Comparison of ENCODE assay signal across 9 cellular contexts in genomic region chr16:27254262-27254811, GRCh38. TPM values are rescaled to one million over a fixed set of nuclear protein-coding genes. Genes with fewer than 3 reads are reported as not detected.
A peak's percentile ranks its signal among the peaks of the same experiment; 100 is the strongest.
DNase-seq lines count a peak whose midpoint lies in the region; ATAC-seq and TF ChIP-seq lines count a peak whose summit lies in the region.
"Had no signal": no experiment of that assay in that cellular context is flagged by ENCODE, and none has a peak within 500 bp of the region (broad histone marks: within the 10 kb centered on the region; RNA-seq: fewer than 3 reads in every experiment).

No MANE protein-coding gene starts in this region.

- peak overlapping the region; percentile 96 for H3K27ac Mint-ChIP-seq in activated CD4-positive, alpha-beta T cell treated with anti-CD3 and anti-CD28 coated beads, Interleukin-2, amount 10 ng/mL, durations not matched to agents 24 days and 14 days

- no peaks in the 10 kb centered on the region for H3K27me3 Mint-ChIP-seq in activated CD4-positive, alpha-beta T cell treated with anti-CD3 and anti-CD28 coated beads, Interleukin-2, amount 10 ng/mL, durations not matched to agents 24 days and 14 days

- H3K4me3 ChIP-seq in mammary epithelial cell (replicated peaks in 1 of 3; ENCODE audit: insufficient read depth in 1 of 3, low read depth in 2 of 3, low read length in 3 of 3), result no peak overlapping the region
- no peak overlapping the region for H3K4me3 ChIP-seq in tibial artery
- H3K4me3 ChIP-seq in trophoblast cell (ENCODE audit: low read depth, low read length), result no peak overlapping the region
- H3K4me3 ChIP-seq: pancreas had no signal

- H4K12ac ChIP-seq in trophoblast cell (ENCODE audit: low read depth, low read length), result no peak overlapping the region

- no peak overlapping the region for H3K9ac ChIP-seq in mammary epithelial cell (ENCODE audit: insufficient read depth, low read length)
- no peak overlapping the region for H3K9ac ChIP-seq in trophoblast cell (ENCODE audit: low read length)

- no peaks in the 10 kb centered on the region for H3K27me3 ChIP-seq in mammary epithelial cell (ENCODE audit: insufficient read depth, low read length)
- no peaks in the 10 kb centered on the region for H3K27me3 ChIP-seq in tibial artery
- H3K27me3 ChIP-seq in trophoblast cell (ENCODE audit: insufficient read depth, low read length), result no peaks in the 10 kb centered on the region
- H3K27me3 ChIP-seq: pancreas had no signal

- in situ Hi-C loops in mammary epithelial cell (cut with MboI; ENCODE audit: low sequenced_read_pairs in 2 of 2), result no loop called here

- peak; percentile 77 for DNase-seq in activated CD4-positive, alpha-beta T cell treated with anti-CD3 and anti-CD28 coated beads, Interleukin-2, amount 10 ng/mL, durations not matched to agents 24 days and 14 days
- no peak for DNase-seq in activated CD4-positive, alpha-beta T cell treated with anti-CD3 and anti-CD28 coated beads for 48 hours
- DNase-seq in mammary epithelial cell, result peak; percentile 34
- DNase-seq in tibial artery, result no peak
- no peak for DNase-seq in trophoblast cell
- DNase-seq in activated effector memory CD4-positive, alpha-beta T cell treated with Interleukin-2 at 50 U/mL for 16 hours, result no peak
- DNase-seq in AG08396 (ENCODE audit: low spot score), result no peak
- DNase-seq: pancreas had no signal

- no TSS peak for BruUV-seq in mammary epithelial cell (replicated peaks; lab: Mats Ljungman, UMichigan)

- peaks cover 67% of the 10 kb centered on the region for H3K36me3 Mint-ChIP-seq in activated CD4-positive, alpha-beta T cell treated with anti-CD3 and anti-CD28 coated beads, Interleukin-2, amount 10 ng/mL, durations not matched to agents 24 days and 14 days (ENCODE audit: low read depth)

- no peak overlapping the region for H2BK5ac ChIP-seq in trophoblast cell (ENCODE audit: low read depth, low read length, poor library complexity)

- H3K4me2 ChIP-seq in mammary epithelial cell (ENCODE audit: insufficient read depth, low read depth, low read length) (peak overlapping the region; percentile 22), trophoblast cell (ENCODE audit: low read length) (no peak overlapping the region)

- H3K36me3 ChIP-seq in mammary epithelial cell (ENCODE audit: insufficient read depth, low read length), result peaks cover 6% of the 10 kb centered on the region
- H3K36me3 ChIP-seq in tibial artery, result peaks cover 0 to 26% (median 14%) of the 10 kb centered on the region in 3 donors
- H3K36me3 ChIP-seq in trophoblast cell (ENCODE audit: control insufficient read depth in 1 of 2, insufficient read depth in 2 of 2, low read length in 2 of 2), result no peaks in the 10 kb centered on the region

- H4K8ac ChIP-seq in trophoblast cell (ENCODE audit: low read depth, low read length), result no peak overlapping the region

- peaks cover 84% of the 10 kb centered on the region for H3K4me1 Mint-ChIP-seq in activated CD4-positive, alpha-beta T cell treated with anti-CD3 and anti-CD28 coated beads, Interleukin-2, amount 10 ng/mL, durations not matched to agents 24 days and 14 days

- no peaks in the 10 kb centered on the region for H3K79me1 ChIP-seq in trophoblast cell (ENCODE audit: low read length)

- no peak overlapping the region for H3K18ac ChIP-seq in trophoblast cell (ENCODE audit: low read length)

- peaks cover 37% of the 10 kb centered on the region for H3K4me1 ChIP-seq in mammary epithelial cell (ENCODE audit: insufficient read depth, low read length)
- H3K4me1 ChIP-seq in tibial artery, result peaks cover 0 to 23% (median 15%) of the 10 kb centered on the region in 4 donors
- H3K4me1 ChIP-seq in trophoblast cell (ENCODE audit: control insufficient read depth in 1 of 2, insufficient read depth in 2 of 2, low read length in 2 of 2), result peaks cover 6 to 8% of the 10 kb centered on the region in 2 experiments

- CTCF ChIA-PET in mammary epithelial cell (lab: Charles Lee; ENCODE audit: low non-redundant PET), result no interaction called here

- WGBS in mammary epithelial cell (ENCODE audit: low coverage, missing lambda C conversion rate), result 41% methylated on average over 3 of the region's 3 CpGs
- no CpG with 5 or more reads among the region's 3 CpGs for WGBS in trophoblast cell (ENCODE audit: extremely low coverage, insufficient coverage, insufficient read length)

- H2AFZ ChIP-seq in mammary epithelial cell (ENCODE audit: low read depth, low read length) (no peak overlapping the region), trophoblast cell (ENCODE audit: insufficient read depth, low read length, poor library complexity) (no peak overlapping the region)

- H3K4me3 Mint-ChIP-seq in activated CD4-positive, alpha-beta T cell treated with anti-CD3 and anti-CD28 coated beads, Interleukin-2, amount 10 ng/mL, durations not matched to agents 24 days and 14 days, result peak overlapping the region; percentile 74

- no peak overlapping the region for H3K23ac ChIP-seq in trophoblast cell (ENCODE audit: low read length)

- H3K79me2 ChIP-seq in mammary epithelial cell (ENCODE audit: insufficient read depth, low read length), result peaks cover 6% of the 10 kb centered on the region
- H3K79me2 ChIP-seq in trophoblast cell (ENCODE audit: control insufficient read depth, insufficient read depth, low read length, poor library complexity), result no peaks in the 10 kb centered on the region

- peak; percentile 74 for ATAC-seq in HG03196 (IDR thresholded peaks at IDR 0.05; ENCODE audit: unreplicated experiment)

- no peak overlapping the region for H4K91ac ChIP-seq in trophoblast cell (ENCODE audit: low read depth, low read length)

- no peak overlapping the region for H3K14ac ChIP-seq in trophoblast cell (ENCODE audit: low read length)

- no peaks in the 10 kb centered on the region for H3K9me3 ChIP-seq in mammary epithelial cell (replicated peaks; ENCODE audit: insufficient read depth, low read length)
- no peaks in the 10 kb centered on the region for H3K9me3 ChIP-seq in tibial artery
- no peaks in the 10 kb centered on the region for H3K9me3 ChIP-seq in trophoblast cell (ENCODE audit: insufficient read depth, low read depth, low read length)
- H3K9me3 ChIP-seq: pancreas had no signal

- no peak overlapping the region for H2AK5ac ChIP-seq in trophoblast cell (ENCODE audit: low read length)

- peak overlapping the region; percentile 31 for H3K27ac ChIP-seq in mammary epithelial cell (ENCODE audit: insufficient read depth, low read depth, low read length)
- H3K27ac ChIP-seq in tibial artery, result peak overlapping the region; percentile 50 to 51
- H3K27ac ChIP-seq in trophoblast cell (ENCODE audit: low read depth, low read length), result no peak overlapping the region

- intact Hi-C loops in activated CD4-positive, alpha-beta T cell treated with anti-CD3 and anti-CD28 coated beads, Interleukin-2, amount 10 ng/mL, durations not matched to agents 24 days and 14 days (cut with micrococcal nuclease), result loop anchor here (1.0 kb wide), 5 partner anchors 8 to 113 kb away; partner anchors contain the start of gene NSMCE1
- intact Hi-C loops in mammary epithelial cell (cut with micrococcal nuclease), result no loop called here
- intact Hi-C loops in tibial artery (cut with DNase I; ENCODE audit: low total_unique reads), result no loop called here

- H2BK120ac ChIP-seq in trophoblast cell (ENCODE audit: insufficient read depth, low read length, poor library complexity), result no peak overlapping the region

- H3K9me3 Mint-ChIP-seq in activated CD4-positive, alpha-beta T cell treated with anti-CD3 and anti-CD28 coated beads, Interleukin-2, amount 10 ng/mL, durations not matched to agents 24 days and 14 days, result no peaks in the 10 kb centered on the region

- no peak overlapping the region for H2BK12ac ChIP-seq in trophoblast cell (ENCODE audit: low read length)

- TF ChIP-seq CTCF in mammary epithelial cell (conservative IDR thresholded peaks at IDR 0.05 in 1 of 2, IDR thresholded peaks at IDR 0.05 in 1 of 2; ENCODE audit: extremely low read depth in 1 of 2, insufficient read depth in 1 of 2, low read depth in 1 of 2, low read length in 2 of 2) (no peak), tibial artery (IDR thresholded peaks at IDR 0.05) (no peak)

- H4K20me1 ChIP-seq in mammary epithelial cell (ENCODE audit: insufficient read depth, low read length), result no peaks in the 10 kb centered on the region

- dilution Hi-C loops in mammary epithelial cell (cut with HindIII; ENCODE audit: low sequenced_read_pairs), result loop anchor here (5.0 kb wide), 2 partner anchors 98 to 102 kb away; no protein-coding TSS in a partner anchor

- H3K4ac ChIP-seq in trophoblast cell (ENCODE audit: low read depth, low read length), result no peak overlapping the region

RNA-seq across cellular contexts. Expression of gene NSMCE1, which starts 14.2 kb away (rescaled TPM):
- total RNA-seq in activated CD4-positive, alpha-beta T cell treated with anti-CD3 and anti-CD28 coated beads, Interleukin-2, amount 10 ng/mL, durations not matched to agents 24 days and 14 days, result 143 and 149 TPM in 2 replicates
- 10 to 100 TPM; 71.6 to 81.2 TPM for total RNA-seq in mammary epithelial cell
- 54.1 TPM for polyA plus RNA-seq in mammary epithelial cell
- polyA minus RNA-seq in mammary epithelial cell, result 71.1 TPM
- polyA plus RNA-seq in trophoblast cell (2013), result 20.6 and 21.6 TPM in 2 replicates

RNA-seq across cellular contexts. Expression of gene KDM8, which starts 51.0 kb away (rescaled TPM):
- 11.0 and 13.6 TPM in 2 replicates for total RNA-seq in activated CD4-positive, alpha-beta T cell treated with anti-CD3 and anti-CD28 coated beads, Interleukin-2, amount 10 ng/mL, durations not matched to agents 24 days and 14 days
- 1 to 10 TPM; 2.8 to 4.0 TPM for total RNA-seq in mammary epithelial cell
- 2.3 TPM for polyA plus RNA-seq in mammary epithelial cell
- 1.6 TPM for polyA minus RNA-seq in mammary epithelial cell
- polyA plus RNA-seq in trophoblast cell (2013), result 1.7 and 1.8 TPM in 2 replicates

RNA-seq across cellular contexts. Expression of gene IL4R, which starts 59.4 kb away (rescaled TPM):
- 345 and 375 TPM in 2 replicates for total RNA-seq in activated CD4-positive, alpha-beta T cell treated with anti-CD3 and anti-CD28 coated beads, Interleukin-2, amount 10 ng/mL, durations not matched to agents 24 days and 14 days
- total RNA-seq in mammary epithelial cell, result 100 to 1,000 TPM in 1 of 2 donors, 10 to 100 TPM in 1; 69.8 to 152 TPM
- polyA plus RNA-seq in mammary epithelial cell, result 94.9 TPM
- polyA minus RNA-seq in mammary epithelial cell, result 198 TPM
- polyA plus RNA-seq in trophoblast cell (2013), result 20.5 and 20.6 TPM in 2 replicates

Comparison
In these comparisons a context has a peak if more than half of its experiments do, and no peak if none do; other contexts are left out.
1. DNase-seq: peak in activated CD4-positive, alpha-beta T cell treated with anti-CD3 and anti-CD28 coated beads, Interleukin-2, amount 10 ng/mL, durations not matched to agents 24 days and 14 days (single experiment) and mammary epithelial cell (single experiment); none in activated CD4-positive, alpha-beta T cell treated with anti-CD3 and anti-CD28 coated beads for 48 hours (single experiment), tibial artery (0 of 2), trophoblast cell (0 of 2), activated effector memory CD4-positive, alpha-beta T cell treated with Interleukin-2 at 50 U/mL for 16 hours (single experiment) and AG08396 (single experiment).